Comparison of ENCODE assay signal across 8 cellular contexts in the genomic region with DNA sequence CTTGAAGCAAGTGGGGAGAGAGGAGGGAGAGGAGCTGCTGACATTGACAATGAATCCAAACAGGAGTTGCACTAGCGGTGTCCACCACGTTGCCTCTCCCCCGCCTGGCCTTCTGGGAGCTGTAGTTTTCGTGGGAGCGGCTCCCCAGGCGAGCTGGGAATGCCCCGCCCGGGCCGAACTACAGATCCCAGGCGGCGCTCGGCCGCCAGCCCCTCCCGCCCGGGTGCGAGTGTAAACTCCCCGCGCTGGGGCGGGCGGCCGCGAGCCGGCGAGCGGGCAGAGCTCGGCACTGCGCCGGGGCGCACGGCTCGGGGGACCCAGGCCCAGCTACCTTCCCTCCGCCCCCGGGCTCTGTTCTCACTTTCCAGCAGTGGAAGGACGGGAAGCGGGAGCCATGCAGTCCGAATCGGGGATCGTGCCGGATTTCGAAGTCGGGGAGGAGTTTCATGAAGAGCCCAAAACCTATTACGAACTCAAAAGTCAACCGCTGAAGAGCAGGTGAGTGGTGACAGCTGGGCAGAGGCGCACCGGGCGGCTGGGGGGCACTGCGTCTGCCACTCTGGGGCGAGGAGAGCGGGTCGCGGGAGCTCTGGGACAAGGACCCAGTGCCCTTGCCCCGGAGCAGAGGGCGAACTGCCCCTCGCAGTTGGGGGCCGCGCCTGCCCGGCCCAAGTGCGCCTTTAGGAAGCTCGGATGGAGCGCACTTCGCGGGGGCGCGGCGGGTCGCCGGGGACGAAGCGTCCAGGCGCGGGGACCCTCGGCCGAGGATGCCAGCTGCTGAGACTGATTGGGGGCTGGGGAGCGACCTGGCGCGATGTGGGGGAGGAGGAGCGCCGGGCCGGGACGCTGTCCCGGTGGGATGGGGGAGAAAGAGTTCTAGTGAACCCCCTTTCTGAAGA. TPM values are rescaled to one million over a fixed set of nuclear protein-coding genes. Genes with fewer than 3 reads are reported as not detected.
A peak's percentile ranks its signal among the peaks of the same experiment; 100 is the strongest.
DNase-seq lines count a peak whose midpoint lies in the region; ATAC-seq and TF ChIP-seq lines count a peak whose summit lies in the region.

A gene with protein sequence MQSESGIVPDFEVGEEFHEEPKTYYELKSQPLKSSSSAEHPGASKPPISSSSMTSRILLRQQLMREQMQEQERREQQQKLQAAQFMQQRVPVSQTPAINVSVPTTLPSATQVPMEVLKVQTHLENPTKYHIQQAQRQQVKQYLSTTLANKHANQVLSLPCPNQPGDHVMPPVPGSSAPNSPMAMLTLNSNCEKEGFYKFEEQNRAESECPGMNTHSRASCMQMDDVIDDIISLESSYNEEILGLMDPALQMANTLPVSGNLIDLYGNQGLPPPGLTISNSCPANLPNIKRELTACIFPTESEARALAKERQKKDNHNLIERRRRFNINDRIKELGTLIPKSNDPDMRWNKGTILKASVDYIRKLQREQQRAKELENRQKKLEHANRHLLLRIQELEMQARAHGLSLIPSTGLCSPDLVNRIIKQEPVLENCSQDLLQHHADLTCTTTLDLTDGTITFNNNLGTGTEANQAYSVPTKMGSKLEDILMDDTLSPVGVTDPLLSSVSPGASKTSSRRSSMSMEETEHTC (plus strand): TSS at position 261 of the 899 bp plus-strand sequence. CDS start 134 bp downstream, at position 395.

- POLR2A ChIA-PET in Caco-2 (lab: Charles Lee), result interaction anchor here (1.0 kb wide), 1 partner anchor 688 kb away, joined by 4 read pairs; no protein-coding TSS in a partner anchor

- WGBS in urinary bladder, result under 1% methylated on average over 81 of the region's 81 CpGs

- no peaks in the 10 kb centered on the region for H3K79me2 ChIP-seq in neural progenitor cell (ENCODE audit: low read depth)

- H3K4me1 ChIP-seq in Caco-2, result peaks cover 6% of the 10 kb centered on the region; the same call in 1 of the 2 replicates
- H3K4me1 ChIP-seq in neural progenitor cell, result no peaks in the 10 kb centered on the region
- no peaks in the 10 kb centered on the region for H3K4me1 ChIP-seq in urinary bladder (ENCODE audit: insufficient read depth)

- H3K27me3 Mint-ChIP-seq in Caco-2 (ENCODE audit: insufficient read depth, unreplicated experiment) (peaks cover 6% of the 10 kb centered on the region), neural progenitor cell (ENCODE audit: insufficient read depth, low read depth) (peaks cover 52% of the 10 kb centered on the region)
- peaks cover 47% of the 10 kb centered on the region for H3K27me3 Mint-ChIP-seq in activated T-helper 1 cell treated with anti-CD3 and anti-CD28 coated beads, Interleukin-12 subunit alpha, Interleukin-12 subunit beta, Interleukin-2, Interleukin-4 antibody, amounts not matched to agents 30 ng/mL and 10 ng/mL and 1 ng/mL, durations not matched to agents 14 hours and 24 hours and 36 hours (ENCODE audit: insufficient read depth)

- no peaks in the 10 kb centered on the region for H3K9me3 Mint-ChIP-seq in Caco-2 (ENCODE audit: unreplicated experiment)
- no peaks in the 10 kb centered on the region for H3K9me3 Mint-ChIP-seq in activated T-helper 1 cell treated with anti-CD3 and anti-CD28 coated beads, Interleukin-12 subunit alpha, Interleukin-12 subunit beta, Interleukin-2, Interleukin-4 antibody, amounts not matched to agents 30 ng/mL and 10 ng/mL and 1 ng/mL, durations not matched to agents 14 hours and 24 hours and 36 hours
- no peaks in the 10 kb centered on the region for H3K9me3 Mint-ChIP-seq in neural progenitor cell

- H3K4me3 Mint-ChIP-seq in Caco-2 (ENCODE audit: unreplicated experiment) (peak within 1 kb of the TSS; percentile 81), neural progenitor cell (peak within 1 kb of the TSS; percentile 90)
- peak within 1 kb of the TSS; percentile 57 for H3K4me3 Mint-ChIP-seq in activated T-helper 1 cell treated with anti-CD3 and anti-CD28 coated beads, Interleukin-12 subunit alpha, Interleukin-12 subunit beta, Interleukin-2, Interleukin-4 antibody, amounts not matched to agents 30 ng/mL and 10 ng/mL and 1 ng/mL, durations not matched to agents 14 hours and 24 hours and 36 hours

- H3K4me2 ChIP-seq in neural progenitor cell, result peak within 1 kb of the TSS; percentile 96

- no peaks in the 10 kb centered on the region for H3F3A ChIP-seq in neural progenitor cell (ENCODE audit: low read depth)

- intact Hi-C loops in Caco-2 (cut with micrococcal nuclease; ENCODE audit: unreplicated experiment), result loop anchor here (10.0 kb wide), 1 partner anchor 45 kb away; no protein-coding TSS in a partner anchor
- intact Hi-C loops in activated T-helper 1 cell treated with anti-CD3 and anti-CD28 coated beads, Interleukin-12 subunit alpha, Interleukin-12 subunit beta, Interleukin-2, Interleukin-4 antibody, amounts not matched to agents 30 ng/mL and 10 ng/mL and 1 ng/mL, durations not matched to agents 14 hours and 24 hours and 36 hours (cut with micrococcal nuclease), result loop anchor here (5.0 kb wide), 1 partner anchor 297 kb away; no protein-coding TSS in a partner anchor

- no peak within 1 kb of the TSS for H3K9ac ChIP-seq in neural progenitor cell

- peak; percentile 96 for ATAC-seq in GM19395 (IDR thresholded peaks at IDR 0.05; ENCODE audit: unreplicated experiment)
- peak; percentile 100 for ATAC-seq in HG03432 (IDR thresholded peaks at IDR 0.05; ENCODE audit: unreplicated experiment)

- H3K36me3 ChIP-seq in Caco-2 (ENCODE audit: control insufficient read depth, insufficient read depth, low read length) (no peaks in the 10 kb centered on the region), neural progenitor cell (no peaks in the 10 kb centered on the region), urinary bladder (ENCODE audit: insufficient read depth) (no peaks in the 10 kb centered on the region)

- 0 out of 2 replicates have a peak, but pooled peaks cover 3% of the 10 kb centered on the region for H3K9me3 ChIP-seq in Caco-2
- no peaks in the 10 kb centered on the region for H3K9me3 ChIP-seq in neural progenitor cell (ENCODE audit: low read depth)

- H4K20me1 ChIP-seq in neural progenitor cell (ENCODE audit: low read depth), result no peaks in the 10 kb centered on the region

- peak within 1 kb of the TSS; percentile 90 for H2AFZ ChIP-seq in neural progenitor cell (replicated peaks)

- H3K27ac Mint-ChIP-seq in Caco-2 (ENCODE audit: unreplicated experiment), result no peak within 1 kb of the TSS
- H3K27ac Mint-ChIP-seq in activated T-helper 1 cell treated with anti-CD3 and anti-CD28 coated beads, Interleukin-12 subunit alpha, Interleukin-12 subunit beta, Interleukin-2, Interleukin-4 antibody, amounts not matched to agents 30 ng/mL and 10 ng/mL and 1 ng/mL, durations not matched to agents 14 hours and 24 hours and 36 hours, result no peak within 1 kb of the TSS
- H3K27ac Mint-ChIP-seq in neural progenitor cell, result no peak within 1 kb of the TSS

- BruUV-seq in Caco-2 (replicated peaks; lab: Mats Ljungman, UMichigan), result no TSS peak

- no peak within 1 kb of the TSS for H3K27ac ChIP-seq in neural progenitor cell
- peak within 1 kb of the TSS; percentile 40 for H3K27ac ChIP-seq in urinary bladder (ENCODE audit: low read depth)

- TF ChIP-seq CTCF in Caco-2 (IDR thresholded peaks at IDR 0.05; ENCODE audit: insufficient read depth in 1 of 2, low read depth in 1 of 2, low read length in 1 of 2, severe bottlenecking in 1 of 2, unreplicated experiment in 1 of 2) (no peak), neural progenitor cell (IDR thresholded peaks at IDR 0.05) (no peak)

- no peaks in the 10 kb centered on the region for H3K36me3 Mint-ChIP-seq in Caco-2 (ENCODE audit: insufficient read depth, unreplicated experiment)
- no peaks in the 10 kb centered on the region for H3K36me3 Mint-ChIP-seq in activated T-helper 1 cell treated with anti-CD3 and anti-CD28 coated beads, Interleukin-12 subunit alpha, Interleukin-12 subunit beta, Interleukin-2, Interleukin-4 antibody, amounts not matched to agents 30 ng/mL and 10 ng/mL and 1 ng/mL, durations not matched to agents 14 hours and 24 hours and 36 hours (ENCODE audit: low read depth)
- no peaks in the 10 kb centered on the region for H3K36me3 Mint-ChIP-seq in neural progenitor cell

- H3K4me1 Mint-ChIP-seq in Caco-2 (ENCODE audit: low read depth, unreplicated experiment) (peaks cover 10% of the 10 kb centered on the region), neural progenitor cell (peaks cover 8% of the 10 kb centered on the region)
- H3K4me1 Mint-ChIP-seq in activated T-helper 1 cell treated with anti-CD3 and anti-CD28 coated beads, Interleukin-12 subunit alpha, Interleukin-12 subunit beta, Interleukin-2, Interleukin-4 antibody, amounts not matched to agents 30 ng/mL and 10 ng/mL and 1 ng/mL, durations not matched to agents 14 hours and 24 hours and 36 hours (ENCODE audit: low read depth), result peaks cover 9% of the 10 kb centered on the region

- CTCF ChIA-PET in Caco-2 (lab: Charles Lee), result interaction anchor here (0.6 kb wide), 1 partner anchor 48 kb away, joined by 4 read pairs; no protein-coding TSS in a partner anchor

- DNase-seq in Caco-2 (peak; percentile 86 to 90), NCI-H524 (lab: John Stamatoyannopoulos, UW) (peak; percentile 76 to 94), glomerular endothelial cell (ENCODE audit: extremely low read depth, low read depth, low spot score) (peak; percentile 42), neural progenitor cell (ENCODE audit: low spot score) (peak; percentile 90)
- DNase-seq in activated T-helper 1 cell treated with anti-CD3 and anti-CD28 coated beads, Interleukin-12 subunit alpha, Interleukin-12 subunit beta, Interleukin-2, Interleukin-4 antibody, amounts not matched to agents 30 ng/mL and 10 ng/mL and 1 ng/mL, durations not matched to agents 14 hours and 24 hours and 36 hours (ENCODE audit: low spot score), result peak; percentile 27

- H3K4me3 ChIP-seq in Caco-2 (ENCODE audit: low read depth, low read length) (peak within 1 kb of the TSS; percentile 60), neural progenitor cell (peak within 1 kb of the TSS; percentile 77), urinary bladder (ENCODE audit: low read depth, low read length) (peak within 1 kb of the TSS; percentile 92)

- H3K27me3 ChIP-seq in Caco-2 (replicated peaks; ENCODE audit: control insufficient read depth, insufficient read depth, low read length), result no peaks in the 10 kb centered on the region; the same call in 1 of the 2 replicates
- H3K27me3 ChIP-seq in neural progenitor cell, result peaks cover 84% of the 10 kb centered on the region

RNA-seq across cellular contexts. Expression of the gene that starts here (rescaled TPM):
- total RNA-seq in Caco-2 (2022), result 3.9 and 4.3 TPM in 2 replicates
- total RNA-seq in activated T-helper 1 cell treated with anti-CD3 and anti-CD28 coated beads, Interleukin-12 subunit alpha, Interleukin-12 subunit beta, Interleukin-2, Interleukin-4 antibody, amounts not matched to agents 30 ng/mL and 10 ng/mL and 1 ng/mL, durations not matched to agents 14 hours and 24 hours and 36 hours, result 0.54 TPM in 1 of 2 replicates, not detected in the other
- 2.8 and 6.1 TPM in 2 replicates for total RNA-seq in glomerular endothelial cell
- total RNA-seq in neural progenitor cell (ENCODE audit: low replicate concordance), result 0.09 TPM in 1 of 2 replicates, not detected in the other
- 13.6 TPM for total RNA-seq in urinary bladder
- polyA plus RNA-seq in urinary bladder, result 13.3 TPM

Comparison
In these comparisons a context has a peak if more than half of its experiments do, and no peak if none do; other contexts are left out.
1. Peak in DNase-seq in activated T-helper 1 cell treated with anti-CD3 and anti-CD28 coated beads, Interleukin-12 subunit alpha, Interleukin-12 subunit beta, Interleukin-2, Interleukin-4 antibody, amounts not matched to agents 30 ng/mL and 10 ng/mL and 1 ng/mL, durations not matched to agents 14 hours and 24 hours and 36 hours; RNA of the gene not detected or under 1 TPM.
2. Peak in DNase-seq, H3K4me3 ChIP-seq and H3K4me2 ChIP-seq in neural progenitor cell; RNA of the gene not detected or under 1 TPM.
3. DNase-seq: peak in every context shown above with its lines; median percentile 90 in neural progenitor cell; 88 in Caco-2; 85 in NCI-H524; 42 in glomerular endothelial cell; 27 in activated T-helper 1 cell treated with anti-CD3 and anti-CD28 coated beads, Interleukin-12 subunit alpha, Interleukin-12 subunit beta, Interleukin-2, Interleukin-4 antibody, amounts not matched to agents 30 ng/mL and 10 ng/mL and 1 ng/mL, durations not matched to agents 14 hours and 24 hours and 36 hours.